ENCODE assay signal across 1 cellular context in genomic region chr22:23834830-23835772, GRCh38.
TF ChIP-seq lines count a peak whose summit lies in the region.

No MANE protein-coding gene starts in this region.

TF ChIP-seq in IMR-90, 13 proteins besides CTCF, POLR2A, EP300 and RAD21:
- TF ChIP-seq MAZ (IDR thresholded peaks at IDR 0.05; ENCODE audit: borderline replicate concordance, low read depth, low read length) (no peak), USF2 (IDR thresholded peaks at IDR 0.05; ENCODE audit: low read depth, low read length) (no peak), FOS (IDR thresholded peaks at IDR 0.05; ENCODE audit: low read depth, low read length) (no peak)
